12 cellular contexts compared by ENCODE assay signal in genomic region chr1:71593523-71593922, GRCh38.
DNase-seq lines count a peak whose midpoint lies in the region; ATAC-seq and TF ChIP-seq lines count a peak whose summit lies in the region.
"Had no signal": no experiment of that assay in that cellular context is flagged by ENCODE, and none has a peak within 500 bp of the region (broad histone marks: within the 10 kb centered on the region; RNA-seq: fewer than 3 reads in every experiment).

No MANE protein-coding gene starts in this region.

- H2BK15ac ChIP-seq in IMR-90 (ENCODE audit: low read depth, low read length): no peak overlapping the region

- no peak overlapping the region for H4K8ac ChIP-seq in IMR-90 (ENCODE audit: low read depth in 2 of 2, low read length in 2 of 2)

- H2BK20ac ChIP-seq in IMR-90 (ENCODE audit: low read depth, low read length): no peak overlapping the region

- no peak overlapping the region for H2AFZ ChIP-seq in IMR-90 (replicated peaks; ENCODE audit: low read length, poor library complexity)

- no peak overlapping the region for H3K27ac Mint-ChIP-seq in WTC11
- H3K27ac Mint-ChIP-seq in neural crest cell (ENCODE audit: unreplicated experiment): no peak overlapping the region
- H3K27ac Mint-ChIP-seq: brain had no signal

- no peak overlapping the region for H4K91ac ChIP-seq in IMR-90 (ENCODE audit: insufficient read depth, low read depth, low read length)

- H2AK5ac ChIP-seq in IMR-90 (ENCODE audit: low read depth, low read length): no peak overlapping the region

- no peak overlapping the region for H2AK9ac ChIP-seq in IMR-90 (replicated peaks; ENCODE audit: low read depth, low read length, poor library complexity)

- no peak overlapping the region for H3K14ac ChIP-seq in IMR-90 (replicated peaks; ENCODE audit: low read depth, low read length)

- H4K5ac ChIP-seq in IMR-90 (ENCODE audit: low read depth, low read length): no peak overlapping the region

- no peaks in the 10 kb centered on the region for H3K9me1 ChIP-seq in IMR-90 (ENCODE audit: insufficient read depth, low read length)

- no peak overlapping the region for H3K4ac ChIP-seq in IMR-90 (ENCODE audit: low read depth, low read length)

- no peaks in the 10 kb centered on the region for H3K79me1 ChIP-seq in IMR-90 (ENCODE audit: low read depth in 1 of 2, low read length in 2 of 2)

- POLR2A ChIA-PET in IMR-90 (lab: Charles Lee; ENCODE audit: unreplicated experiment) (no interaction called here), WTC11 (lab: Charles Lee) (no interaction called here)

- intact Hi-C loops in IMR-90 (cut with micrococcal nuclease): no loop called here

- no peaks in the 10 kb centered on the region for H3K9me3 ChIP-seq in IMR-90 (ENCODE audit: control insufficient read depth, insufficient read depth, low read length)
- no peaks in the 10 kb centered on the region for H3K9me3 ChIP-seq in Peyer's patch
- H3K9me3 ChIP-seq in effector memory CD4-positive, alpha-beta T cell (ENCODE audit: control insufficient read depth, low read length): no peaks in the 10 kb centered on the region
- H3K9me3 ChIP-seq: A549 had no signal

- no TSS peak for BruUV-seq in IMR-90 (replicated peaks; lab: Mats Ljungman, UMichigan)

- peaks cover 16% of the 10 kb centered on the region for H3K4me1 Mint-ChIP-seq in WTC11
- H3K4me1 Mint-ChIP-seq in neural crest cell: no peaks in the 10 kb centered on the region

- H3K27ac ChIP-seq in IMR-90 (ENCODE audit: insufficient read depth, low read length) (no peak overlapping the region), Peyer's patch (no peak overlapping the region)
- no peak overlapping the region for H3K27ac ChIP-seq in effector memory CD4-positive, alpha-beta T cell (ENCODE audit: insufficient read depth, low read length, poor library complexity, severe bottlenecking)
- H3K27ac ChIP-seq: A549 had no signal

- H3K36me3 Mint-ChIP-seq in WTC11: no peaks in the 10 kb centered on the region
- no peaks in the 10 kb centered on the region for H3K36me3 Mint-ChIP-seq in neural crest cell (ENCODE audit: low read depth)

- H2BK5ac ChIP-seq in IMR-90 (ENCODE audit: low read depth, low read length, poor library complexity, severe bottlenecking): no peak overlapping the region

- H3K18ac ChIP-seq in IMR-90 (ENCODE audit: low read depth, low read length): no peak overlapping the region

- H3K56ac ChIP-seq in IMR-90 (ENCODE audit: extremely low read depth, insufficient read depth, low read length): no peak overlapping the region

- CTCF ChIA-PET in IMR-90 (lab: Yijun Ruan, JAX): interaction anchor here (1.5 kb wide), 1 partner anchor 445 kb away, joined by 5 read pairs; no protein-coding TSS in a partner anchor
- CTCF ChIA-PET in WTC11 (lab: Charles Lee): interaction anchor here (0.6 to 1.5 kb wide), 2 partner anchors 37 to 444 kb away, joined by 3 to 9 read pairs; no protein-coding TSS in a partner anchor

- in situ Hi-C loops in IMR-90 (cut with MboI; ENCODE audit: low sequenced_read_pairs): no loop called here

- H3K4me3 ChIP-seq in IMR-90 (ENCODE audit: insufficient read depth, low read depth, low read length): no peak overlapping the region
- no peak overlapping the region for H3K4me3 ChIP-seq in Peyer's patch
- H3K4me3 ChIP-seq in effector memory CD4-positive, alpha-beta T cell (ENCODE audit: insufficient read depth, low read depth, low read length, poor library complexity, severe bottlenecking): no peak overlapping the region
- H3K4me3 ChIP-seq: A549 had no signal

- H4K20me1 ChIP-seq in IMR-90 (ENCODE audit: insufficient read depth, low read length): no peaks in the 10 kb centered on the region

- DNase-seq in NCI-H82 (lab: John Stamatoyannopoulos, UW): peak; percentile 22
- DNase-seq in NCI-H82 treated with DMSO at 0.1 percent for 48 hours (lab: John Stamatoyannopoulos, UW; ENCODE audit: unreplicated experiment): no peak
- DNase-seq in IMR-90: peak; percentile 1
- no peak for DNase-seq in WTC11 (ENCODE audit: low spot score)
- no peak for DNase-seq in neural crest cell (ENCODE audit: low read depth, low spot score)
- DNase-seq in Peyer's patch: no peak
- DNase-seq in effector memory CD4-positive, alpha-beta T cell: no peak
- DNase-seq in stimulated activated CD4-positive, alpha-beta T cell treated with anti-CD3 and anti-CD28 coated beads, Interleukin-1b, Interleukin-23, amount 100 ng/mL, for 48 hours: no peak
- DNase-seq: NCI-H1694; stimulated activated naive CD8-positive, alpha-beta T cell treated with anti-CD3 and anti-CD28 coated beads, Interleukin-15, Interleukin-2, amounts not matched to agents 100 U/mL and 50 U/mL, for 24 hours had no signal

- TF ChIP-seq CTCF in IMR-90 (conservative IDR thresholded peaks at IDR 0.05; ENCODE audit: low read depth, low read length) (no peak), WTC11 (IDR thresholded peaks at IDR 0.05) (no peak), neural crest cell (conservative IDR thresholded peaks at IDR 0.05) (peak; percentile 35), Peyer's patch (IDR thresholded peaks at IDR 0.05) (no peak)

- H2BK120ac ChIP-seq in IMR-90 (ENCODE audit: low read depth, low read length): no peak overlapping the region

- H3K27me3 Mint-ChIP-seq in WTC11 (ENCODE audit: low read depth) (no peaks in the 10 kb centered on the region), neural crest cell (ENCODE audit: low read depth) (no peaks in the 10 kb centered on the region)
- H3K27me3 Mint-ChIP-seq: brain had no signal

- dilution Hi-C loops in IMR-90 (cut with HindIII; ENCODE audit: low sequenced_read_pairs, unreplicated experiment): no loop called here

- ATAC-seq in IMR-90 (ENCODE audit: low read depth) (no peak), WTC11 (peak; percentile 75)
- ATAC-seq: A549; stimulated activated naive CD8-positive, alpha-beta T cell treated with anti-CD3 and anti-CD28 coated beads, Interleukin-15, Interleukin-2, amounts not matched to agents 100 U/mL and 50 U/mL, for 24 hours had no signal

- no peaks in the 10 kb centered on the region for H3K9me3 Mint-ChIP-seq in WTC11
- H3K9me3 Mint-ChIP-seq in neural crest cell: no peaks in the 10 kb centered on the region
- H3K9me3 Mint-ChIP-seq: brain had no signal

- TF ChIP-seq POLR2A in IMR-90 (IDR thresholded peaks at IDR 0.05; ENCODE audit: low read depth, low read length): no peak
- no peak for TF ChIP-seq POLR2A in Peyer's patch (IDR thresholded peaks at IDR 0.05)

- H3K4me3 Mint-ChIP-seq in WTC11 (no peak overlapping the region), neural crest cell (no peak overlapping the region)
- H3K4me3 Mint-ChIP-seq: brain had no signal

- H3K4me2 ChIP-seq in IMR-90 (ENCODE audit: low read depth, low read length): no peak overlapping the region
- H3K4me2 ChIP-seq: A549 had no signal

- no peaks in the 10 kb centered on the region for H3K27me3 ChIP-seq in IMR-90 (ENCODE audit: control insufficient read depth, insufficient read depth, low read length)
- H3K27me3 ChIP-seq in Peyer's patch: no peaks in the 10 kb centered on the region
- H3K27me3 ChIP-seq in effector memory CD4-positive, alpha-beta T cell (replicated peaks; ENCODE audit: control insufficient read depth, insufficient read depth, low read length, poor library complexity, severe bottlenecking): no peaks in the 10 kb centered on the region

- H3K4me1 ChIP-seq in IMR-90 (ENCODE audit: control insufficient read depth, insufficient read depth, low read length) (0 out of 2 replicates have a peak, but pooled peaks cover 2% of the 10 kb centered on the region), Peyer's patch (no peaks in the 10 kb centered on the region)
- no peaks in the 10 kb centered on the region for H3K4me1 ChIP-seq in effector memory CD4-positive, alpha-beta T cell (ENCODE audit: control insufficient read depth, insufficient read depth, low read length, poor library complexity, severe bottlenecking)
- H3K4me1 ChIP-seq: A549 had no signal

- H3K9ac ChIP-seq in IMR-90 (ENCODE audit: low read depth, low read length): no peak overlapping the region

- H3K36me3 ChIP-seq in IMR-90 (ENCODE audit: control insufficient read depth, insufficient read depth, low read length) (no peaks in the 10 kb centered on the region; the same call in 1 of the 2 replicates), Peyer's patch (no peaks in the 10 kb centered on the region)
- no peaks in the 10 kb centered on the region for H3K36me3 ChIP-seq in effector memory CD4-positive, alpha-beta T cell (ENCODE audit: control insufficient read depth, insufficient read depth, low read length)

- H3K23ac ChIP-seq in IMR-90 (ENCODE audit: low read depth, low read length): no peak overlapping the region

- peak; percentile 23; the same call in 1 of the 2 replicates for TF ChIP-seq RAD21 in IMR-90 (IDR thresholded peaks at IDR 0.05; ENCODE audit: low read length)

TF ChIP-seq in IMR-90, 13 proteins besides CTCF, POLR2A, EP300 and RAD21:
- TF ChIP-seq SMC3 (IDR thresholded peaks at IDR 0.05; ENCODE audit: low read depth, low read length): 0 out of 2 replicates have a peak, but pooled peaks have one; percentile 10
- TF ChIP-seq BHLHE40 (IDR thresholded peaks at IDR 0.05; ENCODE audit: low read depth, low read length): no peak

TF ChIP-seq in WTC11, 78 proteins besides CTCF, POLR2A, EP300 and RAD21 (continues in another document):
- no peak for TF ChIP-seq RELA (CRISPR knock-in tag; IDR thresholded peaks at IDR 0.05; ENCODE audit: borderline replicate concordance)
- no peak for TF ChIP-seq JUN (CRISPR knock-in tag; IDR thresholded peaks at IDR 0.05)
- TF ChIP-seq ZNF232 (CRISPR knock-in tag; IDR thresholded peaks at IDR 0.05): no peak
- TF ChIP-seq FOXP4 (CRISPR knock-in tag; IDR thresholded peaks at IDR 0.05): no peak
- no peak for TF ChIP-seq PRRX2 (CRISPR knock-in tag; IDR thresholded peaks at IDR 0.05)
- TF ChIP-seq MYBL2 (CRISPR knock-in tag; IDR thresholded peaks at IDR 0.05): no peak
- no peak for TF ChIP-seq TP53 (CRISPR knock-in tag; IDR thresholded peaks at IDR 0.05)

Comparison
In these comparisons a context has a peak if more than half of its experiments do, and no peak if none do; other contexts are left out.
1. DNase-seq: peak in NCI-H82 (single experiment) and IMR-90 (single experiment); none in NCI-H82 treated with DMSO at 0.1 percent for 48 hours (single experiment), WTC11 (single experiment), neural crest cell (single experiment), Peyer's patch (0 of 3), effector memory CD4-positive, alpha-beta T cell (0 of 3) and stimulated activated CD4-positive, alpha-beta T cell treated with anti-CD3 and anti-CD28 coated beads, Interleukin-1b, Interleukin-23, amount 100 ng/mL, for 48 hours (single experiment).